Comparison of ENCODE assay signal across 14 cellular contexts in genomic region chr2:120783371-120783791, GRCh38.
DNase-seq lines count a peak whose midpoint lies in the region; TF ChIP-seq lines count a peak whose summit lies in the region.
"Had no signal": no experiment of that assay in that cellular context is flagged by ENCODE, and none has a peak within 500 bp of the region (broad histone marks: within the 10 kb centered on the region; RNA-seq: fewer than 3 reads in every experiment).

No MANE protein-coding gene starts in this region.

- H3K4me3 Mint-ChIP-seq in nephron: peak overlapping the region in 1 of 3 experiments; percentile 50

- peak overlapping the region in 2 of 3 experiments; percentile 65 to 78 for H3K27ac Mint-ChIP-seq in nephron

- no peak for TF ChIP-seq CTCF in cardiac fibroblast (IDR thresholded peaks at IDR 0.05; ENCODE audit: low read depth, low read length)
- no peak for TF ChIP-seq CTCF in nephron (IDR thresholded peaks at IDR 0.05; ENCODE audit: unreplicated experiment in 3 of 3)

- no peaks in the 10 kb centered on the region for H3K36me3 Mint-ChIP-seq in nephron (ENCODE audit: low read depth)

- no peaks in the 10 kb centered on the region for H3K9me3 Mint-ChIP-seq in nephron

- DNase-seq in NCI-H1105 treated with DMSO at 0.1 percent for 48 hours (lab: John Stamatoyannopoulos, UW): peak; percentile 30
- no peak for DNase-seq in NCI-H1105 (lab: John Stamatoyannopoulos, UW)
- peak; percentile 48 for DNase-seq in MV-4-11 (lab: John Stamatoyannopoulos, UW)
- peak; percentile 38 to 40 for DNase-seq in cardiac fibroblast (ENCODE audit: low read depth in 2 of 2)
- no peak for DNase-seq in NCI-H1694 (lab: John Stamatoyannopoulos, UW)
- DNase-seq in AG20443 (ENCODE audit: low spot score): no peak
- no peak for DNase-seq in OCI-M2 (lab: John Stamatoyannopoulos, UW; ENCODE audit: unreplicated experiment)
- DNase-seq: 8988T; aorta; esophagus squamous epithelium; stimulated activated CD8-positive, alpha-beta memory T cell treated with anti-CD3 and anti-CD28 coated beads, Interleukin-4, amount 100 ng/mL, for 48 hours had no signal

- no peak overlapping the region for H3K4me3 ChIP-seq in cardiac fibroblast (replicated peaks in 1 of 2; ENCODE audit: low read depth in 2 of 2, low read length in 2 of 2)
- H3K4me3 ChIP-seq: esophagus squamous epithelium, lung, skin epidermis had no signal

- H3K27me3 Mint-ChIP-seq in nephron (ENCODE audit: low read depth): peaks cover 11% of the 10 kb centered on the region

- H3K4me1 Mint-ChIP-seq in nephron: peaks cover 60% of the 10 kb centered on the region

Comparison
In these comparisons a context has a peak if more than half of its experiments do, and no peak if none do; other contexts are left out.
1. DNase-seq: peak in NCI-H1105 treated with DMSO at 0.1 percent for 48 hours (single experiment), MV-4-11 (single experiment) and cardiac fibroblast (2 of 2); none in NCI-H1105 (single experiment), NCI-H1694 (single experiment), AG20443 (single experiment) and OCI-M2 (single experiment).